Comparison of ENCODE assay signal across 9 cellular contexts in the genomic region with DNA sequence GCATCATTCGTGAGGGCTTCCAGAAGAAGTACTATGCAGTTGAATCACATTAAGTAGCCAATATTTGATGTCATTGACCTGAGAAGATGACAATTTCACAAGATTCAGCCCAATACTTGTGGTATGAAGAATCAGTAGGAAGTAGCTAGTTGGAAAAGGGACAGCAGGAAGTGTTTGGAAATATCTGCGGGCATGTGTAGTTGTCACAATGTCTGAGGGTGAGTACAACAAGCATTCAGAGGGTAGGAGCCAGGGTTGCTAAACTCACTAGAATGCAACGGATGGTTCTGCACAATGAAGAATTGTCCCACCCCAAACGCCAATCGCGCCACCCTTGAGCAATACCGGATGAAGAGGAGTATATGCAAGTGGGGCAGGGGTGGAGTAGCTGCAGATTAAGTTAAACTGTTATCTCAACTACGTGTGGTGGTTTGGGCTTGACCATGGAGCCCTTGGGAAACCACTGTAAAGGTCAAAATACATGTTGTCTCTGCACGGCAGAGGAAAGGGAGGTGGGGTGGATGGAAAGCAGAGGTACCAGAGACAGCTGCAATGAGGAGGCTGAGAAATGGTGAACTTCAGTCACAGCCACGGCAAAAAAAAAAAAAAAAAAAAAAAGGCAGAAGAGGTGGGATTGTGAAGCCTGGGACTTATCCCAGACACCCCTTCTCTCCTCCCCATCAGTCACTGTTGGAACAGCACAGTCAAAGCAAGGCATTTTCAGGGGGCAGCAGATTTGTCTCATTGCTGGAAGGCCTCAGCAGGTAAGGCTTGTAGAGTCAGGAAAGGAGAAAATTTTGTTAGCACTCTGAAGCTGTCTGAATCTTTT. TPM values are rescaled to one million over a fixed set of nuclear protein-coding genes. Genes with fewer than 3 reads are reported as not detected.
DNase-seq lines count a peak whose midpoint lies in the region; ATAC-seq and TF ChIP-seq lines count a peak whose summit lies in the region.
"Had no signal": no experiment of that assay in that cellular context is flagged by ENCODE, and none has a peak within 500 bp of the region (broad histone marks: within the 10 kb centered on the region; RNA-seq: fewer than 3 reads in every experiment).

No MANE protein-coding gene starts in this region.

- H3K27ac ChIP-seq in heart right ventricle = peak overlapping the region in 2 of 10 donors; percentile 54 to 68
- no peak overlapping the region for H3K27ac ChIP-seq in MM.1S (ENCODE audit: low read length)

- no peak overlapping the region for H3K4me3 ChIP-seq in heart right ventricle
- H3K4me3 ChIP-seq in MM.1S (ENCODE audit: low read length) = no peak overlapping the region

- no peak overlapping the region for H3K4me3 Mint-ChIP-seq in activated CD4-positive, alpha-beta T cell treated with anti-CD3 and anti-CD28 coated beads for 36 hours
- peak overlapping the region; percentile 79 for H3K4me3 Mint-ChIP-seq in stimulated activated effector memory CD8-positive, alpha-beta T cell treated with anti-CD3 and anti-CD28 coated beads, Interleukin-12 subunit alpha, Interleukin-12 subunit beta, amount 100 ng/mL, for 72 hours

- H3K4me1 ChIP-seq in heart right ventricle (peaks cover 0 to 40% (median 4%) of the 10 kb centered on the region in 9 donors), MM.1S (ENCODE audit: low read length) (no peaks in the 10 kb centered on the region)

- no peaks in the 10 kb centered on the region for H3K9me2 ChIP-seq in MM.1S (replicated peaks; ENCODE audit: insufficient read depth, low read length)

- no peak overlapping the region for H3K4me2 ChIP-seq in MM.1S (ENCODE audit: low read depth, low read length)

- no peak for TF ChIP-seq CTCF in heart right ventricle (IDR thresholded peaks at IDR 0.05)
- TF ChIP-seq CTCF in MM.1S (IDR thresholded peaks at IDR 0.05; ENCODE audit: low read length) = no peak

- no peaks in the 10 kb centered on the region for H3F3A ChIP-seq in MM.1S (ENCODE audit: insufficient read depth, low read length)

- DNase-seq in activated CD4-positive, alpha-beta T cell treated with anti-CD3 and anti-CD28 coated beads for 36 hours = peak; percentile 25
- no peak for DNase-seq in activated CD4-positive, alpha-beta T cell treated with anti-CD3 and anti-CD28 coated beads for 1 hour
- peak; percentile 63 for DNase-seq in SW480 (ENCODE audit: low spot score)
- DNase-seq in heart right ventricle = peak in 1 of 2 donors; percentile 26
- DNase-seq in stimulated activated effector memory CD8-positive, alpha-beta T cell treated with anti-CD3 and anti-CD28 coated beads, Interleukin-12 subunit alpha, Interleukin-12 subunit beta, amount 100 ng/mL, for 72 hours (ENCODE audit: low spot score in 2 of 2) = no peak
- no peak for DNase-seq in iPS-NIHi11 (ENCODE audit: low spot score)
- no peak for DNase-seq in MM.1S
- no peak for DNase-seq in COR-L47 (lab: John Stamatoyannopoulos, UW)
- DNase-seq: NCI-H1092 had no signal

- H3K36me3 Mint-ChIP-seq in activated CD4-positive, alpha-beta T cell treated with anti-CD3 and anti-CD28 coated beads for 36 hours (ENCODE audit: low read depth) = no peaks in the 10 kb centered on the region
- peaks cover 49% of the 10 kb centered on the region for H3K36me3 Mint-ChIP-seq in stimulated activated effector memory CD8-positive, alpha-beta T cell treated with anti-CD3 and anti-CD28 coated beads, Interleukin-12 subunit alpha, Interleukin-12 subunit beta, amount 100 ng/mL, for 72 hours

- H3K27ac Mint-ChIP-seq in activated CD4-positive, alpha-beta T cell treated with anti-CD3 and anti-CD28 coated beads for 36 hours = peak overlapping the region; percentile 11
- peak overlapping the region; percentile 92 for H3K27ac Mint-ChIP-seq in stimulated activated effector memory CD8-positive, alpha-beta T cell treated with anti-CD3 and anti-CD28 coated beads, Interleukin-12 subunit alpha, Interleukin-12 subunit beta, amount 100 ng/mL, for 72 hours

- no peaks in the 10 kb centered on the region for H4K20me1 ChIP-seq in MM.1S (ENCODE audit: insufficient read depth, low read length)

- ATAC-seq in activated CD4-positive, alpha-beta T cell treated with anti-CD3 and anti-CD28 coated beads for 36 hours = peak; percentile 9
- peak in 6 of 8 donors; percentile 24 to 94 (median 72) for ATAC-seq in heart right ventricle
- ATAC-seq in stimulated activated effector memory CD8-positive, alpha-beta T cell treated with anti-CD3 and anti-CD28 coated beads, Interleukin-12 subunit alpha, Interleukin-12 subunit beta, amount 100 ng/mL, for 72 hours = peak; percentile 44

- H3K79me2 ChIP-seq in MM.1S (ENCODE audit: low read length) = no peaks in the 10 kb centered on the region

- POLR2A ChIA-PET in activated CD4-positive, alpha-beta T cell treated with anti-CD3 and anti-CD28 coated beads for 36 hours (lab: Charles Lee) = interaction anchor here (0.7 kb wide), 1 partner anchor 444 kb away, joined by 3 read pairs; no protein-coding TSS in a partner anchor

- H3K9ac ChIP-seq in MM.1S (ENCODE audit: low read length) = no peak overlapping the region

- intact Hi-C loops in activated CD4-positive, alpha-beta T cell treated with anti-CD3 and anti-CD28 coated beads for 36 hours (cut with DNase I, micrococcal nuclease) = loop anchor here (1.0 to 5.0 kb wide), 11 partner anchors 28 to 493 kb away; a partner anchor contains a TSS
- intact Hi-C loops in heart right ventricle (cut with DNase I) = no loop called here

- CTCF ChIA-PET in activated CD4-positive, alpha-beta T cell treated with anti-CD3 and anti-CD28 coated beads for 36 hours (lab: Charles Lee) = interaction anchor here (0.7 to 1.4 kb wide), 2 partner anchors 12 to 72 kb away, joined by 3 to 6 read pairs; no protein-coding TSS in a partner anchor

- H3K27me3 Mint-ChIP-seq in activated CD4-positive, alpha-beta T cell treated with anti-CD3 and anti-CD28 coated beads for 36 hours = peaks cover 23% of the 10 kb centered on the region

- no peak overlapping the region for H2AFZ ChIP-seq in MM.1S (ENCODE audit: low read length)

- H3K9me3 ChIP-seq in heart right ventricle (no peaks in the 10 kb centered on the region), MM.1S (replicated peaks; ENCODE audit: insufficient read depth, low read length) (no peaks in the 10 kb centered on the region)

- peaks cover 28% of the 10 kb centered on the region for H3K4me1 Mint-ChIP-seq in activated CD4-positive, alpha-beta T cell treated with anti-CD3 and anti-CD28 coated beads for 36 hours
- H3K4me1 Mint-ChIP-seq in stimulated activated effector memory CD8-positive, alpha-beta T cell treated with anti-CD3 and anti-CD28 coated beads, Interleukin-12 subunit alpha, Interleukin-12 subunit beta, amount 100 ng/mL, for 72 hours = peaks cover 42% of the 10 kb centered on the region

- H3K36me3 ChIP-seq in heart right ventricle = no peaks in the 10 kb centered on the region
- no peaks in the 10 kb centered on the region for H3K36me3 ChIP-seq in MM.1S (replicated peaks; ENCODE audit: insufficient read depth, low read length)

- H3K27me3 ChIP-seq in heart right ventricle (peaks cover 0 to 24% (median 15%) of the 10 kb centered on the region in 7 donors), MM.1S (replicated peaks; ENCODE audit: insufficient read depth, low read length) (no peaks in the 10 kb centered on the region)

- WGBS in heart right ventricle, 2 donors = 47 to 55% methylated on average over 10 of the region's 10 CpGs

- peaks cover 5% of the 10 kb centered on the region for H3K9me3 Mint-ChIP-seq in activated CD4-positive, alpha-beta T cell treated with anti-CD3 and anti-CD28 coated beads for 36 hours (ENCODE audit: low read depth)
- peaks cover 5% of the 10 kb centered on the region for H3K9me3 Mint-ChIP-seq in stimulated activated effector memory CD8-positive, alpha-beta T cell treated with anti-CD3 and anti-CD28 coated beads, Interleukin-12 subunit alpha, Interleukin-12 subunit beta, amount 100 ng/mL, for 72 hours

RNA-seq across cellular contexts. Expression of a gene that starts 5.1 kb away (rescaled TPM):
- total RNA-seq in activated CD4-positive, alpha-beta T cell treated with anti-CD3 and anti-CD28 coated beads for 36 hours = 10 to 100 TPM in 1 of 2 experiments, 1 to 10 TPM in 1; 7.9 to 16.2 TPM
- total RNA-seq in heart right ventricle = not detected
- polyA plus RNA-seq in heart right ventricle = under 1 TPM in 1 of 2 donors, not detected in 1; 0.20 TPM

RNA-seq across cellular contexts. Expression of a gene that starts 52.6 kb away (rescaled TPM):
- not detected for total RNA-seq in activated CD4-positive, alpha-beta T cell treated with anti-CD3 and anti-CD28 coated beads for 36 hours
- total RNA-seq in heart right ventricle = under 1 TPM in 3 of 10 donors, not detected in 7; 0.14 to 0.50 (median 0.18) TPM
- polyA plus RNA-seq in heart right ventricle = under 1 TPM; 0.22 to 0.43 TPM

Comparison
In these comparisons a context has a peak if more than half of its experiments do, and no peak if none do; other contexts are left out.
1. DNase-seq: peak in activated CD4-positive, alpha-beta T cell treated with anti-CD3 and anti-CD28 coated beads for 36 hours (single experiment) and SW480 (single experiment); none in activated CD4-positive, alpha-beta T cell treated with anti-CD3 and anti-CD28 coated beads for 1 hour (single experiment), stimulated activated effector memory CD8-positive, alpha-beta T cell treated with anti-CD3 and anti-CD28 coated beads, Interleukin-12 subunit alpha, Interleukin-12 subunit beta, amount 100 ng/mL, for 72 hours (0 of 2), iPS-NIHi11 (single experiment), MM.1S (single experiment) and COR-L47 (single experiment).
2. ATAC-seq: peak in every context shown above with its lines; median percentile 72 in heart right ventricle; 44 in stimulated activated effector memory CD8-positive, alpha-beta T cell treated with anti-CD3 and anti-CD28 coated beads, Interleukin-12 subunit alpha, Interleukin-12 subunit beta, amount 100 ng/mL, for 72 hours; 9 in activated CD4-positive, alpha-beta T cell treated with anti-CD3 and anti-CD28 coated beads for 36 hours.
3. RNA of a gene that starts 5.1 kb away (total RNA-seq): 7.9 to 16.2 TPM in activated CD4-positive, alpha-beta T cell treated with anti-CD3 and anti-CD28 coated beads for 36 hours; not detected in heart right ventricle; every median in the first group is over 4 times any median in the second.
4. intact Hi-C loops: an anchor here in activated CD4-positive, alpha-beta T cell treated with anti-CD3 and anti-CD28 coated beads for 36 hours (1.0 to 5.0 kb wide); none called in heart right ventricle.